In the genomic region with DNA sequence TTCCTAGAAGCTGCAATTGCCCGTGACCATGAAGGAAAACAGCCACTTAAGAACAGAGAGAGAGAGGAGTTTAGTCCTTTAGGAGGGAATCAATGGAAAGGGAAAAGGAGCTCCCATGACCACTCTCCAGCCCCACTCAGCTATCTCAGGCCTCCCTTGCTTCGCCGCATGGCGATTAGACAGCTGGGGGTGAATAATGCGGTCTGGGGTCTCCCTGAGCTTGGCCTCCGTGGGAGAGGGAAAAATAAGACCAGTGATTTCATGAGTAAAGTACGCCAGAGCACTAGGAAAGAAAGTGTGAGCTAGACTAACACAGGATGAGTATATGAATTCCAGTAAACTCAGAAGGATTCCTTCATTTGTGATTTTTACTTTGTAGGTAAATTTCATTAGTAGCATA, we compare ENCODE assay signal across 22 cellular contexts.
DNase-seq lines count a peak whose midpoint lies in the region; ATAC-seq, FAIRE-seq and TF ChIP-seq lines count a peak whose summit lies in the region.
"Had no signal": no experiment of that assay in that cellular context is flagged by ENCODE, and none has a peak within 500 bp of the region (broad histone marks: within the 10 kb centered on the region; RNA-seq: fewer than 3 reads in every experiment).

No MANE protein-coding gene starts in this region.

- peaks cover 12% of the 10 kb centered on the region for H3K9me3 Mint-ChIP-seq in mesothelial cell of epicardium
- H3K9me3 Mint-ChIP-seq: CD8-positive, alpha-beta T cell had no signal

- H4K8ac ChIP-seq in IMR-90 (ENCODE audit: low read depth in 2 of 2, low read length in 2 of 2): no peak overlapping the region

- CTCF ChIA-PET in IMR-90 (lab: Yijun Ruan, JAX): interaction anchor here (1.2 kb wide), 2 partner anchors 17 to 54 kb away, joined by 4 to 6 read pairs; no protein-coding TSS in a partner anchor

- H3K27me3 ChIP-seq in IMR-90 (ENCODE audit: control insufficient read depth, insufficient read depth, low read length): no peaks in the 10 kb centered on the region
- H3K27me3 ChIP-seq: BLaER1 had no signal

- no peak overlapping the region for H2BK120ac ChIP-seq in IMR-90 (ENCODE audit: low read depth, low read length)

- TF ChIP-seq CTCF in IMR-90 (conservative IDR thresholded peaks at IDR 0.05; ENCODE audit: low read depth, low read length): no peak
- TF ChIP-seq CTCF in astrocyte of the spinal cord (IDR thresholded peaks at IDR 0.05; ENCODE audit: low read depth, low read length): no peak
- no peak for TF ChIP-seq CTCF in mesothelial cell of epicardium (IDR thresholded peaks at IDR 0.05; ENCODE audit: unreplicated experiment)

- in situ Hi-C loops in IMR-90 (cut with MboI; ENCODE audit: low sequenced_read_pairs): no loop called here
- in situ Hi-C loops in astrocyte of the spinal cord (cut with HindIII; ENCODE audit: low sequenced_read_pairs): no loop called here

- no peak overlapping the region for H3K23ac ChIP-seq in IMR-90 (ENCODE audit: low read depth, low read length)

- no peaks in the 10 kb centered on the region for H3K27me3 Mint-ChIP-seq in mesothelial cell of epicardium (ENCODE audit: low read depth)

- H3K9ac ChIP-seq in IMR-90 (ENCODE audit: low read depth, low read length): no peak overlapping the region
- H3K9ac ChIP-seq: BLaER1 had no signal

- no peaks in the 10 kb centered on the region for H3K9me3 ChIP-seq in IMR-90 (ENCODE audit: control insufficient read depth, insufficient read depth, low read length)

- no peak for TF ChIP-seq RAD21 in IMR-90 (IDR thresholded peaks at IDR 0.05; ENCODE audit: low read length)

- no TSS peak for BruUV-seq in IMR-90 (replicated peaks; lab: Mats Ljungman, UMichigan)

- no peak for TF ChIP-seq POLR2A in IMR-90 (IDR thresholded peaks at IDR 0.05; ENCODE audit: low read depth, low read length)

- POLR2A ChIA-PET in IMR-90 (lab: Charles Lee; ENCODE audit: unreplicated experiment): no interaction called here

- no peak overlapping the region for H3K4me3 ChIP-seq in IMR-90 (ENCODE audit: insufficient read depth, low read depth, low read length)
- no peak overlapping the region for H3K4me3 ChIP-seq in astrocyte of the spinal cord (ENCODE audit: low read depth, low read length)
- H3K4me3 ChIP-seq: BLaER1, PC-9, SK-N-MC had no signal

- no peak overlapping the region for H4K91ac ChIP-seq in IMR-90 (ENCODE audit: insufficient read depth, low read depth, low read length)

- dilution Hi-C loops in IMR-90 (cut with HindIII; ENCODE audit: low sequenced_read_pairs, unreplicated experiment): no loop called here

- H2AK5ac ChIP-seq in IMR-90 (ENCODE audit: low read depth, low read length): no peak overlapping the region

- no peak overlapping the region for H3K4me2 ChIP-seq in IMR-90 (ENCODE audit: low read depth, low read length)
- H3K4me2 ChIP-seq: BLaER1, PC-9 had no signal

- peaks cover 24% of the 10 kb centered on the region for H3K4me1 ChIP-seq in IMR-90 (ENCODE audit: control insufficient read depth, insufficient read depth, low read length)

- no peak overlapping the region for H2AK9ac ChIP-seq in IMR-90 (replicated peaks; ENCODE audit: low read depth, low read length, poor library complexity)

- H3K18ac ChIP-seq in IMR-90 (ENCODE audit: low read depth, low read length): no peak overlapping the region

- no peak overlapping the region for H3K56ac ChIP-seq in IMR-90 (ENCODE audit: extremely low read depth, insufficient read depth, low read length)

- H3K79me1 ChIP-seq in IMR-90 (ENCODE audit: low read depth in 1 of 2, low read length in 2 of 2): peaks cover 49 to 82% of the 10 kb centered on the region in 2 experiments

- no peak for ATAC-seq in IMR-90 (ENCODE audit: low read depth)
- ATAC-seq in HG03139 (IDR thresholded peaks at IDR 0.05; ENCODE audit: unreplicated experiment): no peak
- no peak for ATAC-seq in GM18517 (IDR thresholded peaks at IDR 0.05; ENCODE audit: unreplicated experiment)
- ATAC-seq: CD8-positive, alpha-beta T cell; HCT116 had no signal

- H2BK15ac ChIP-seq in IMR-90 (ENCODE audit: low read depth, low read length): no peak overlapping the region

- no peak overlapping the region for H3K4me3 Mint-ChIP-seq in mesothelial cell of epicardium
- H3K4me3 Mint-ChIP-seq: CD8-positive, alpha-beta T cell had no signal

- H3K27ac Mint-ChIP-seq in mesothelial cell of epicardium: peak overlapping the region; percentile 65
- H3K27ac Mint-ChIP-seq: CD8-positive, alpha-beta T cell had no signal

- H3K27ac ChIP-seq in IMR-90 (ENCODE audit: insufficient read depth, low read length): peak overlapping the region; percentile 14; the same call in 1 of the 2 replicates
- H3K27ac ChIP-seq: BLaER1, PC-9, RWPE1, SK-N-MC had no signal

- H3K36me3 ChIP-seq in IMR-90 (ENCODE audit: control insufficient read depth, insufficient read depth, low read length): peaks cover 55% of the 10 kb centered on the region

- no peak overlapping the region for H3K4ac ChIP-seq in IMR-90 (ENCODE audit: low read depth, low read length)

- peaks cover 23% of the 10 kb centered on the region for H3K9me1 ChIP-seq in IMR-90 (ENCODE audit: insufficient read depth, low read length)

- no peak overlapping the region; the same call in 1 of the 2 replicates for H4K5ac ChIP-seq in IMR-90 (ENCODE audit: low read depth, low read length)

- no CpG with 5 or more reads among the region's 7 CpGs for WGBS in IMR-90 (ENCODE audit: extremely low coverage in 2 of 2, insufficient read length in 1 of 2), 2 experiments

- peaks cover 88% of the 10 kb centered on the region for H4K20me1 ChIP-seq in IMR-90 (ENCODE audit: insufficient read depth, low read length)

- H2BK20ac ChIP-seq in IMR-90 (ENCODE audit: low read depth, low read length): no peak overlapping the region

- no peak overlapping the region for H2BK5ac ChIP-seq in IMR-90 (ENCODE audit: low read depth, low read length, poor library complexity, severe bottlenecking)

- H3K36me3 Mint-ChIP-seq in mesothelial cell of epicardium: peaks cover 52% of the 10 kb centered on the region
- H3K36me3 Mint-ChIP-seq: CD8-positive, alpha-beta T cell had no signal

- intact Hi-C loops in IMR-90 (cut with micrococcal nuclease): loop anchor here (10.0 kb wide), 1 partner anchor 339 kb away; no protein-coding TSS in a partner anchor

- no peak overlapping the region for H2AFZ ChIP-seq in IMR-90 (replicated peaks; ENCODE audit: low read length, poor library complexity)
- H2AFZ ChIP-seq: PC-9 had no signal

- no peak overlapping the region for H3K14ac ChIP-seq in IMR-90 (replicated peaks; ENCODE audit: low read depth, low read length)

- no peak for FAIRE-seq in GM19239 (lab: Jason Lieb, UNC)
- FAIRE-seq: GM12891 had no signal

- H3K4me1 Mint-ChIP-seq in mesothelial cell of epicardium: peaks cover 9% of the 10 kb centered on the region

- DNase-seq in IMR-90 (no peak), astrocyte of the spinal cord (ENCODE audit: low read depth, low spot score) (peak; percentile 44), mesothelial cell of epicardium (ENCODE audit: low spot score in 2 of 2, unreplicated experiment in 2 of 2) (no peak), GM19239 (ENCODE audit: insufficient read length, low spot score) (no peak), NCI-H69 (lab: John Stamatoyannopoulos, UW) (no peak)
- DNase-seq: CD8-positive, alpha-beta T cell; DND-41; GOT3; Karpas-422; NCI-H1930; NCI-H510A; NCI-H748 treated with DMSO at 0.1 percent for 48 hours; PC-9; SHP77 treated with DMSO at 0.1 percent for 48 hours; SW 1271 had no signal

TF ChIP-seq in IMR-90, 13 proteins besides CTCF, POLR2A, EP300 and RAD21:
- TF ChIP-seq CHD1 (IDR thresholded peaks at IDR 0.05; ENCODE audit: low read depth, low read length) (no peak), USF2 (IDR thresholded peaks at IDR 0.05; ENCODE audit: low read depth, low read length) (no peak), MAZ (IDR thresholded peaks at IDR 0.05; ENCODE audit: borderline replicate concordance, low read depth, low read length) (no peak), BHLHE40 (IDR thresholded peaks at IDR 0.05; ENCODE audit: low read depth, low read length) (no peak), MAFK (IDR thresholded peaks at IDR 0.05; ENCODE audit: low read depth, low read length) (no peak), MXI1 (IDR thresholded peaks at IDR 0.05; ENCODE audit: borderline replicate concordance, low read depth, low read length) (no peak), ELK1 (IDR thresholded peaks at IDR 0.05; ENCODE audit: borderline replicate concordance, low read depth, low read length) (no peak), NFE2L2 (IDR thresholded peaks at IDR 0.05; ENCODE audit: low read depth, low read length) (no peak), FOS (IDR thresholded peaks at IDR 0.05; ENCODE audit: low read depth, low read length) (no peak), RCOR1 (IDR thresholded peaks at IDR 0.05; ENCODE audit: insufficient replicate concordance, low read length) (no peak), SMC3 (IDR thresholded peaks at IDR 0.05; ENCODE audit: low read depth, low read length) (no peak), RFX5 (IDR thresholded peaks at IDR 0.05; ENCODE audit: low read depth, low read length) (no peak), CEBPB (IDR thresholded peaks at IDR 0.05; ENCODE audit: low read depth, low read length) (no peak)
